Comparison of ENCODE assay signal across 8 cellular contexts in the genomic region with DNA sequence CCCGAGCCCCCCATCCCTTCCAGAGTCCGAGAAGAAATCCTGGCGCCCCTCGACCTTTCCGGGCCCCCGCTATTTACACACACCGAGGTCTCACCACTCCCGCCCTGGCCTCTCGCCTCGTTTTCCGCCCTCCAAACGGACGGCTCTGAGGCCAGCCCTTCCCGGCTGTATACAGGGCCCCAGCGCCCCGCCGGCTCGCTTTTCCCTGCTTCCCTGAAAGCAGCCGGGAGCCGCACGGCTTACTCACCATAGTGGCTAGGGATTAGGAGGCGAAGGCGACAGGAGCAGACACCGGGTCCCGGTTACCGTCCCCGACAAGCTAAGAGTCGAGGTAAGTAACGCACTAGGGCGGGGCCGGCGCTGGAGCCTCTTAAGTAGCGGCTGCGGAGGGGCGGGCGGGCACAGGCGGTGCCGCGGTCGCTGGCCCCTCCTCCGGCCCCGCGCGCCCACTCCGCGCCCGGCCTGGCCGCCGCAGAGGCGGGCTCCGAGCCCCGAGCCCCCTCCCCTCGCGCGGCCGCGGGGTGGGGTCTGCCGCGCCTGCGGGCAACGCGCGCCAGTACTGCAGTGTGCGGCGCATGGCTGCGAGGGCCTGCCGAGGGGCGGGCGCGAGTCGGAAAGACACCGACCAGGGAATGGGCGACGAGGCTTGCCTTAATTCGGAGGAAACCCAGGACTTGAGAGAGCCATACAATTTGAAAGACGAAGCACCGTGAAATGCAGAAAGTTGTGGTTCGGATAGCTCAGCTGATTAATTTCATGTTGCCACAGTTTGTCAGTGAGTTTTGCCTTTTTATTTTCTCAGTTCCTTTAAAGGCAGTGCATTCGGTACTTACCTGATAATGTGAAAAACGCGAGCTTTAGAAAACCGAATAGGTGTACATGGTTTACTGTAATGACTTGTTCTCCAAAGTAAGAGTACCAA. TPM values are rescaled to one million over a fixed set of nuclear protein-coding genes. Genes with fewer than 3 reads are reported as not detected.
DNase-seq lines count a peak whose midpoint lies in the region; ATAC-seq and TF ChIP-seq lines count a peak whose summit lies in the region.

TUBA1B (minus strand) TSS at position 345 of the 922 bp plus-strand sequence; CDS start at position 250, 95 bp downstream.

- no peak for TF ChIP-seq CTCF in A673 (conservative IDR thresholded peaks at IDR 0.05; ENCODE audit: low read depth, low read length)
- no peak for TF ChIP-seq CTCF in VCaP (conservative IDR thresholded peaks at IDR 0.05)
- TF ChIP-seq CTCF in MCF 10A (IDR thresholded peaks at IDR 0.05; ENCODE audit: unreplicated experiment), result no peak

- no peaks in the 10 kb centered on the region for H3K27me3 Mint-ChIP-seq in MCF 10A (ENCODE audit: insufficient read depth, unreplicated experiment)

- H3K36me3 ChIP-seq in A673 (ENCODE audit: insufficient read depth, low read length, poor library complexity, severe bottlenecking), result peaks cover 35% of the 10 kb centered on the region
- H3K36me3 ChIP-seq in iPS-18a (ENCODE audit: control insufficient read depth, low read depth, low read length), result peaks cover 31% of the 10 kb centered on the region
- H3K36me3 ChIP-seq in skeletal muscle tissue (ENCODE audit: control insufficient read depth in 3 of 3, insufficient read depth in 3 of 3, low read length in 3 of 3), result peaks cover 22 to 25% (median 23%) of the 10 kb centered on the region in 3 donors

- H3K4me3 ChIP-seq in A673 (ENCODE audit: low read depth, low read length, poor library complexity, severe bottlenecking), result peak within 1 kb of the TSS; percentile 99
- peak within 1 kb of the TSS; percentile 99 for H3K4me3 ChIP-seq in iPS-18a (ENCODE audit: low read length)
- peak within 1 kb of the TSS; percentile 85 to 99 (median 94) for H3K4me3 ChIP-seq in skeletal muscle tissue (ENCODE audit: low read length in 3 of 3)

- H3K27ac ChIP-seq in A673 (ENCODE audit: low read depth, low read length, poor library complexity, severe bottlenecking) (peak within 1 kb of the TSS; percentile 100), VCaP (peak within 1 kb of the TSS; percentile 98), iPS-18a (ENCODE audit: low read length) (peak within 1 kb of the TSS; percentile 97), skeletal muscle tissue (ENCODE audit: low read depth, low read length) (peak within 1 kb of the TSS; percentile 98)

- H3K9me3 ChIP-seq in A673 (ENCODE audit: low read depth, low read length, poor library complexity, severe bottlenecking), result no peaks in the 10 kb centered on the region
- no peaks in the 10 kb centered on the region for H3K9me3 ChIP-seq in iPS-18a (ENCODE audit: control insufficient read depth, low read depth, low read length)
- H3K9me3 ChIP-seq in skeletal muscle tissue (ENCODE audit: control insufficient read depth in 3 of 3, low read length in 3 of 3), result no peaks in the 10 kb centered on the region

- ATAC-seq in GM18868 (IDR thresholded peaks at IDR 0.05; ENCODE audit: unreplicated experiment) (peak; percentile 79), HG03097 (IDR thresholded peaks at IDR 0.05; ENCODE audit: low FRiP score, unreplicated experiment) (peak; percentile 75)

- CTCF ChIA-PET in A673 (lab: Charles Lee) (interaction anchor here (0.5 to 1.3 kb wide), 5 partner anchors 10 to 101 kb away, joined by 3 to 8 read pairs (median 3); no protein-coding TSS in a partner anchor), MCF 10A (lab: Yijun Ruan, JAX) (interaction anchor here (0.6 to 3.1 kb wide), 17 partner anchors 13 to 1343 kb away, joined by 3 to 23 read pairs (median 4); partner anchors contain the start of genes RHEBL1 and TUBA1A)

- peak; percentile 96 for DNase-seq in A673 (ENCODE audit: low spot score)
- DNase-seq in NCI-H2171 treated with DMSO at 0.1 percent for 48 hours (lab: John Stamatoyannopoulos, UW), result peak; percentile 88
- peak; percentile 81 for DNase-seq in MCF 10A (ENCODE audit: unreplicated experiment)

- H3K4me1 ChIP-seq in A673 (ENCODE audit: insufficient read depth, low read length, poor library complexity, severe bottlenecking), result peaks cover 25% of the 10 kb centered on the region
- peaks cover 6% of the 10 kb centered on the region for H3K4me1 ChIP-seq in iPS-18a (ENCODE audit: control insufficient read depth, low read depth, low read length)
- peaks cover 24 to 32% (median 25%) of the 10 kb centered on the region in 3 donors for H3K4me1 ChIP-seq in skeletal muscle tissue (ENCODE audit: control insufficient read depth in 3 of 3, insufficient read depth in 3 of 3, low read length in 3 of 3)

- intact Hi-C loops in A673 (cut with micrococcal nuclease; ENCODE audit: unreplicated experiment), result loop anchor here (1.0 to 2.0 kb wide), 2 partner anchors 57 to 102 kb away; partner anchors contain the start of gene TUBA1A
- intact Hi-C loops in MCF 10A (cut with micrococcal nuclease), result loop anchor here (2.0 kb wide), 2 partner anchors 57 to 67 kb away; partner anchors contain the start of gene TUBA1A

- peak within 1 kb of the TSS; percentile 96 for H3K27ac Mint-ChIP-seq in MCF 10A (ENCODE audit: low read depth, unreplicated experiment)

- no peaks in the 10 kb centered on the region for H3K9me3 Mint-ChIP-seq in MCF 10A (ENCODE audit: unreplicated experiment)

- H3K9ac ChIP-seq in iPS-18a (ENCODE audit: low read length) (peak within 1 kb of the TSS; percentile 100), skeletal muscle tissue (ENCODE audit: low read depth in 1 of 3, low read length in 3 of 3) (peak within 1 kb of the TSS; percentile 88 to 99 (median 97))

- H3K27me3 ChIP-seq in A673 (replicated peaks; ENCODE audit: insufficient read depth, low read depth, low read length, poor library complexity) (no peaks in the 10 kb centered on the region), iPS-18a (ENCODE audit: control insufficient read depth, insufficient read depth, low read length) (peaks cover 5% of the 10 kb centered on the region), skeletal muscle tissue (ENCODE audit: control insufficient read depth in 3 of 3, insufficient read depth in 3 of 3, low read length in 3 of 3) (no peaks in the 10 kb centered on the region)

- H3K36me3 Mint-ChIP-seq in MCF 10A (ENCODE audit: insufficient read depth, unreplicated experiment), result peaks cover 47% of the 10 kb centered on the region

- POLR2A ChIA-PET in A673 (lab: Charles Lee; ENCODE audit: low non-redundant PET) (interaction anchor here (0.5 to 1.7 kb wide), 7 partner anchors 73 to 1482 kb away, joined by 3 to 11 read pairs (median 4); partner anchors contain the start of gene DDX23), MCF 10A (lab: Yijun Ruan, JAX) (interaction anchor here (0.5 to 4.9 kb wide), 66 partner anchors 10 to 1036 kb away, joined by 3 to 182 read pairs (median 6); partner anchors contain the start of genes ARF3, CERS5, COX14 and DDX23)

- H3K4me3 Mint-ChIP-seq in MCF 10A (ENCODE audit: unreplicated experiment), result peak within 1 kb of the TSS; percentile 94

- no peaks in the 10 kb centered on the region for H3K4me1 Mint-ChIP-seq in MCF 10A (ENCODE audit: insufficient read depth, unreplicated experiment)

- BruUV-seq in A673 (replicated peaks; lab: Mats Ljungman, UMichigan), result no TSS peak
- BruUV-seq in MCF 10A (replicated peaks; lab: Mats Ljungman, UMichigan), result no TSS peak

RNA-seq across cellular contexts. Expression of gene TUBA1B, which starts in this region (rescaled TPM):
- total RNA-seq in A673 (2021) (3,473 and 3,645 TPM in 2 replicates), MCF 10A (2022) (282 and 369 TPM in 2 replicates), skeletal muscle tissue (674 TPM)

Comparison
In these comparisons a context has a peak if more than half of its experiments do, and no peak if none do; other contexts are left out.
1. Peak in every context shown above with its lines: DNase-seq, ATAC-seq, H3K4me3 ChIP-seq and H3K27ac ChIP-seq.